8 cellular contexts compared by ENCODE assay signal in the genomic region with DNA sequence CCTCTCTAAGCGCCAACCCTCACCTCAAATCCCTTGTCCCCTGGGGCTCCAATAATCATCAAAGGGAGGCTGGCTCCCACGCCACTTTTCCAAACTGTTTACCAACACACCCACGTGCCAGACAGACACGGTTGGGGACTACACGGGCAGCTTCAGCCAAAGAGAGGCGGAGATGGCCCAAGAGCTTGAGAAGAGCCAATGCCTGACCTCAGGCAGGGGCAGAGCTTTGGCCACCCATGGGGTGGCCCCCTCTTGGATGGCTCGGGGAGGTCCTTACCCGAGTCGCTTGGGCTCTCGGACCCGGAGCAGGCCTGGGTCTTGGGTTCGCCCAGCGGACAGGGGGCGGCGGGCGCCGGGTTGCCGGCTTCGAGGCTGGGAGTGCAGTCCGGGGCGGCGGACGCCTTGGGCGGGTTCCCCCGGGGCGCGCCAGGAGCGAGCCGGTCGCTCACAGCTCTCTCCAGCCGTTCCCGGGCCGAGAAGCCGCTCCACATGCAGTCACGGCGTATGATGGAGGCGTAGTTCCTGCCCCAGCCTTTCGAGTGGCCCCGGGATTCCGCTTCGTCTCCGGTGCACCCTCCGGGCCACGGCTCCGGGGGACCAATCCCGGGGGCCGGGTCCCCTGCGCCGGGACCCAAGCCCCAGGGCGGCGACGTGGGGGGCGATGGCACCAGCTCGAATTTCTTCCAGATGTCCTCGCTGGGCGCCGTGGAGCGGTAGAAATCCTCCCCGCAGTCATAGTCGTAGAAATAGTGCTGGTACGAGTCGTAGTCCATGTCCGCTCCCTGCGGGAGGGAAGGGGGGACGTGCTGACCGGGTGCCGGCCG. TPM values are rescaled to one million over a fixed set of nuclear protein-coding genes. Genes with fewer than 3 reads are reported as not detected.
DNase-seq lines count a peak whose midpoint lies in the region; ATAC-seq and TF ChIP-seq lines count a peak whose summit lies in the region.

No MANE protein-coding gene starts in this region.

- 4 to 9% methylated on average over 11 to 33 of the region's 68 CpGs for WGBS in lower leg skin, 2 donors
- WGBS in transverse colon (ENCODE audit: low coverage in 1 of 2), 2 donors = 15 to 17% methylated on average over 1 to 10 of the region's 68 CpGs

- no peak for TF ChIP-seq EP300 in transverse colon (IDR thresholded peaks at IDR 0.05; ENCODE audit: low read depth)

- no peaks in the 10 kb centered on the region for H3K9me3 ChIP-seq in transverse colon

- H3K4me3 ChIP-seq in cardiac fibroblast (replicated peaks in 1 of 2; ENCODE audit: low read depth in 2 of 2, low read length in 2 of 2) (peak overlapping the region; percentile 60 to 63), lower leg skin (ENCODE audit: low read depth, poor library complexity, severe bottlenecking) (peak overlapping the region; percentile 43), transverse colon (peak overlapping the region; percentile 46 to 73 (median 68))

- DNase-seq in ACHN (peak; percentile 26), NCI-H774 (lab: John Stamatoyannopoulos, UW) (peak; percentile 25), cardiac fibroblast (ENCODE audit: low read depth in 2 of 2) (peak in 1 of 2 donors; percentile 43), lower leg skin (ENCODE audit: low spot score in 2 of 2) (no peak), transverse colon (peak; percentile 30), mucosa of gallbladder (ENCODE audit: low spot score) (no peak)

- TF ChIP-seq POLR2A in lower leg skin (IDR thresholded peaks at IDR 0.05) = no peak
- TF ChIP-seq POLR2A in transverse colon (IDR thresholded peaks at IDR 0.05) = no peak

- no peaks in the 10 kb centered on the region for H3K36me3 ChIP-seq in transverse colon

- peak overlapping the region; percentile 68 to 87 (median 84) for H3K27ac ChIP-seq in transverse colon

- in situ Hi-C loops in ACHN (cut with HindIII; ENCODE audit: low pct_ligation_motif_present, low pct_unique_long_range_greater_than_20kb, low sequenced_read_pairs) (no loop called here), transverse colon (cut with MboI; ENCODE audit: low pct_ligation_motif_present in 1 of 4, low pct_unique_long_range_greater_than_20kb in 1 of 4, low sequenced_read_pairs in 3 of 4) (no loop called here)

- peaks cover 4 to 34% (median 21%) of the 10 kb centered on the region in 4 donors for H3K4me1 ChIP-seq in transverse colon

- intact Hi-C loops in lower leg skin (cut with DNase I; ENCODE audit: low total_unique reads) (loop anchor here (5.0 kb wide), 1 partner anchor 84 kb away; no protein-coding TSS in a partner anchor), transverse colon (cut with DNase I; ENCODE audit: low total_unique reads) (loop anchor here (5.0 kb wide), 1 partner anchor 84 kb away; no protein-coding TSS in a partner anchor)

- ATAC-seq in GM19023 (IDR thresholded peaks at IDR 0.05; ENCODE audit: unreplicated experiment) (peak; percentile 2), GM21360 (IDR thresholded peaks at IDR 0.05; ENCODE audit: unreplicated experiment) (no peak)

- TF ChIP-seq CTCF in cardiac fibroblast (IDR thresholded peaks at IDR 0.05; ENCODE audit: low read depth, low read length) (no peak), lower leg skin (IDR thresholded peaks at IDR 0.05) (no peak), transverse colon (IDR thresholded peaks at IDR 0.05) (no peak)

- H3K27me3 ChIP-seq in transverse colon = peaks cover 53% of the 10 kb centered on the region

RNA-seq across cellular contexts. Expression of a gene that starts 0.8 kb away (rescaled TPM):
- 100 to 1,000 TPM in 3 of 4 donors, 10 to 100 TPM in 1; 66.9 to 178 (median 123) TPM for total RNA-seq in lower leg skin
- total RNA-seq in transverse colon = 10 to 100 TPM; 14.2 to 27.3 (median 15.8) TPM
- 4.4 TPM for total RNA-seq in mucosa of gallbladder

RNA-seq across cellular contexts. Expression of a gene that starts 17.6 kb away (rescaled TPM):
- 10 to 100 TPM; 22.3 to 49.2 (median 33.7) TPM for total RNA-seq in lower leg skin
- total RNA-seq in transverse colon = 10 to 100 TPM; 16.8 to 35.4 (median 19.2) TPM
- 13.4 TPM for total RNA-seq in mucosa of gallbladder

RNA-seq across cellular contexts. Expression of a gene that starts 54.1 kb away (rescaled TPM):
- total RNA-seq in lower leg skin (100 to 1,000 TPM; 103 to 209 (median 131) TPM), transverse colon (10 to 100 TPM in 3 of 4 donors, 1 to 10 TPM in 1; 2.0 to 79.3 (median 13.1) TPM), mucosa of gallbladder (3.3 TPM)

Comparison
In these comparisons a context has a peak if more than half of its experiments do, and no peak if none do; other contexts are left out.
1. DNase-seq: peak in ACHN (single experiment), NCI-H774 (single experiment) and transverse colon (single experiment); none in lower leg skin (0 of 2) and mucosa of gallbladder (single experiment).
2. Peak in every context shown above with its lines, with median percentiles within 50 percentile points of each other: H3K4me3 ChIP-seq.